In the genomic region with DNA sequence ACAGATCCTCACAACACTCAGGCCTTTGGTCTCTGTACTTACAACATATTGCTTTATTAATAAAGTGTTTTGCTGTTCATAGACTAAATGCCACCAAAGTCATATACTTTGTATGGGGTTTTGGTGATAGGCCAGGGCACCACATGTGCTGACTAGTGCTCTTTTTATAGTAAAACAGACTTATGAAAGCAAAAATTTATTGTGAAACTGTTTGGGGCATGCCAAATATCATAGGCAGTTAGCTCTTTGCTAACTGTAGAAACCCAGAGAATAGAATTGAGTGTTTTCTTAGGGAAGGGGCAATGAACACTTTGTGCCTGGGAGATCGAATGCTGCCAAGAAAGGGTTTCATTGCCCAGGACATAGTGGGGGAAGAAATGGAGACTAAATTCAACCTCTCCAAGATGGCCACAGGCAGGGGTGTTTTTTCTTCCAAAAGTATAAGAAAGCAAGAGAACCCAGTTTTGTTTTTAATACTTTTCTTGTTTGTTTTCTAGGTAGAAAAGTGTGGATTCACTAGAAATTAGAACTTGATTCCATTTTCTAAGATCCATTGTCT, we compare ENCODE assay signal across 10 cellular contexts.
DNase-seq lines count a peak whose midpoint lies in the region; ATAC-seq and TF ChIP-seq lines count a peak whose summit lies in the region.
"Had no signal": no experiment of that assay in that cellular context is flagged by ENCODE, and none has a peak within 500 bp of the region (broad histone marks: within the 10 kb centered on the region; RNA-seq: fewer than 3 reads in every experiment).

No MANE protein-coding gene starts in this region.

- peaks cover 0 to 14% (median 0%) of the 10 kb centered on the region in 3 donors for H3K36me3 ChIP-seq in tibial nerve
- no peaks in the 10 kb centered on the region for H3K36me3 ChIP-seq in effector memory CD4-positive, alpha-beta T cell (ENCODE audit: control insufficient read depth, insufficient read depth, low read length)

- TF ChIP-seq EP300 in tibial nerve (IDR thresholded peaks at IDR 0.05) = peak; percentile 41 to 54

- no peak overlapping the region for H3K4me3 ChIP-seq in tibial nerve
- H3K4me3 ChIP-seq in effector memory CD4-positive, alpha-beta T cell (ENCODE audit: insufficient read depth, low read depth, low read length, poor library complexity, severe bottlenecking) = no peak overlapping the region
- H3K4me3 ChIP-seq: lung had no signal

- WGBS in tibial nerve, 2 donors = 60 to 75% methylated on average over 1 of the region's 1 CpG

- H3K9me3 ChIP-seq in tibial nerve = no peaks in the 10 kb centered on the region
- no peaks in the 10 kb centered on the region for H3K9me3 ChIP-seq in effector memory CD4-positive, alpha-beta T cell (ENCODE audit: control insufficient read depth, low read length)

- TF ChIP-seq POLR2A in tibial nerve (IDR thresholded peaks at IDR 0.05) = no peak

- no peak for TF ChIP-seq CTCF in tibial nerve (IDR thresholded peaks at IDR 0.05)

- peak in 1 of 2 donors; percentile 25 for DNase-seq in tibial nerve (ENCODE audit: low spot score in 2 of 2)
- no peak for DNase-seq in kidney glomerular epithelial cell (lab: John Stamatoyannopoulos, UW)
- no peak for DNase-seq in NCI-H1105 treated with DMSO at 0.1 percent for 48 hours (lab: John Stamatoyannopoulos, UW)
- no peak for DNase-seq in effector memory CD4-positive, alpha-beta T cell
- DNase-seq: activated CD8-positive, alpha-beta memory T cell treated with anti-CD3 and anti-CD28 coated beads for 24 hours; NCI-H1930 had no signal

- peaks cover 0 to 10% (median 0%) of the 10 kb centered on the region in 4 donors for H3K4me1 ChIP-seq in tibial nerve
- H3K4me1 ChIP-seq in effector memory CD4-positive, alpha-beta T cell (ENCODE audit: control insufficient read depth, insufficient read depth, low read length, poor library complexity, severe bottlenecking) = no peaks in the 10 kb centered on the region

- ATAC-seq in GM19328 (IDR thresholded peaks at IDR 0.05; ENCODE audit: unreplicated experiment) (peak; percentile 35), HG02798 (IDR thresholded peaks at IDR 0.05; ENCODE audit: poor library complexity, unreplicated experiment) (peak; percentile 49), HG03558 (IDR thresholded peaks at IDR 0.05; ENCODE audit: extremely low read depth, unreplicated experiment) (peak; percentile 17)

- H3K27me3 ChIP-seq in tibial nerve = no peaks in the 10 kb centered on the region
- no peaks in the 10 kb centered on the region for H3K27me3 ChIP-seq in effector memory CD4-positive, alpha-beta T cell (replicated peaks; ENCODE audit: control insufficient read depth, insufficient read depth, low read length, poor library complexity, severe bottlenecking)

- H3K27ac ChIP-seq in tibial nerve = peak overlapping the region in 2 of 4 donors; percentile 7 to 65
- no peak overlapping the region for H3K27ac ChIP-seq in effector memory CD4-positive, alpha-beta T cell (ENCODE audit: insufficient read depth, low read length, poor library complexity, severe bottlenecking)
